Comparison of ENCODE assay signal across 13 cellular contexts in genomic region chr3:6644070-6644929, GRCh38.
A peak's percentile ranks its signal among the peaks of the same experiment; 100 is the strongest.
DNase-seq lines count a peak whose midpoint lies in the region; ATAC-seq and TF ChIP-seq lines count a peak whose summit lies in the region.
"Had no signal": no experiment of that assay in that cellular context is flagged by ENCODE, and none has a peak within 500 bp of the region (broad histone marks: within the 10 kb centered on the region; RNA-seq: fewer than 3 reads in every experiment).

No MANE protein-coding gene starts in this region.

- WGBS in aorta, 2 donors = 85 to 92% methylated on average over 5 of the region's 5 CpGs

- H3K9me3 ChIP-seq in aorta (ENCODE audit: control insufficient read depth, low read length) = no peaks in the 10 kb centered on the region

- in situ Hi-C loops in GM13976 (cut with MboI; ENCODE audit: low sequenced_read_pairs, unreplicated experiment) = no loop called here

- TF ChIP-seq CTCF in GM13976 (IDR thresholded peaks at IDR 0.05; ENCODE audit: borderline replicate concordance, control extremely low read depth, extremely low read depth, insufficient read depth, missing control alignments) (no peak), omental fat pad (IDR thresholded peaks at IDR 0.05) (no peak)

- H3K36me3 ChIP-seq in aorta (ENCODE audit: control insufficient read depth in 1 of 2, insufficient read depth in 2 of 2, low read length in 1 of 2) = no peaks in the 10 kb centered on the region

- DNase-seq in GM13976 (ENCODE audit: low spot score) = peak; percentile 19
- peak; percentile 19 for DNase-seq in SHP77 treated with DMSO at 0.1 percent for 48 hours (lab: John Stamatoyannopoulos, UW)
- DNase-seq in omental fat pad (ENCODE audit: low spot score) = no peak
- no peak for DNase-seq in NCI-H1694 (lab: John Stamatoyannopoulos, UW)
- no peak for DNase-seq in aorta
- DNase-seq: activated T-cell treated with anti-CD3 and anti-CD28 coated beads, Interleukin-2, amount 50 U/mL, for 24 hours; dermis blood vessel endothelial cell; mammary epithelial cell; NCI-H1436 treated with DMSO at 0.1 percent for 48 hours; stimulated activated naive CD8-positive, alpha-beta T cell treated with anti-CD3 and anti-CD28 coated beads, Interleukin-15, amount 100 ng/mL, for 72 hours had no signal

- no peaks in the 10 kb centered on the region for H3K4me1 ChIP-seq in aorta (ENCODE audit: control insufficient read depth in 1 of 2, insufficient read depth in 2 of 2, low read length in 2 of 2)

- ATAC-seq in GM21360 (IDR thresholded peaks at IDR 0.05; ENCODE audit: unreplicated experiment) = peak; percentile 83
- peak; percentile 72 for ATAC-seq in HG03565 (IDR thresholded peaks at IDR 0.05; ENCODE audit: unreplicated experiment)
- ATAC-seq in omental fat pad (ENCODE audit: low FRiP score) = no peak
- no peak for ATAC-seq in GM19455 (IDR thresholded peaks at IDR 0.05; ENCODE audit: unreplicated experiment)
- ATAC-seq in aorta (ENCODE audit: low FRiP score) = no peak
- ATAC-seq: stimulated activated naive CD8-positive, alpha-beta T cell treated with anti-CD3 and anti-CD28 coated beads, Interleukin-15, amount 100 ng/mL, for 72 hours had no signal

- no peak overlapping the region for H3K27ac ChIP-seq in aorta (ENCODE audit: low read depth in 1 of 2, low read length in 2 of 2)

- no peaks in the 10 kb centered on the region for H3K27me3 ChIP-seq in aorta (ENCODE audit: control insufficient read depth in 1 of 2, insufficient read depth in 2 of 2, low read length in 1 of 2)

- intact Hi-C loops in aorta (cut with DNase I) = no loop called here

- no peak overlapping the region for H3K4me3 ChIP-seq in aorta (ENCODE audit: low read length in 2 of 2)

Comparison
In these comparisons a context has a peak if more than half of its experiments do, and no peak if none do; other contexts are left out.
1. DNase-seq: peak in GM13976 (single experiment) and SHP77 treated with DMSO at 0.1 percent for 48 hours (single experiment); none in omental fat pad (single experiment), NCI-H1694 (single experiment) and aorta (0 of 2).
2. ATAC-seq: peak in GM21360 (single experiment) and HG03565 (single experiment); none in omental fat pad (single experiment), GM19455 (single experiment) and aorta (single experiment).